ENCODE assay signal across 22 cellular contexts in genomic region chr1:228667224-228667623, GRCh38.
"Had no signal": no experiment of that assay in that cellular context is flagged by ENCODE, and none has a peak within 500 bp of the region (broad histone marks: within the 10 kb centered on the region; RNA-seq: fewer than 3 reads in every experiment).

No MANE protein-coding gene starts in this region.

- ATAC-seq: activated CD4-positive, alpha-beta T cell treated with anti-CD3 and anti-CD28 coated beads for 36 hours; activated CD8-positive, alpha-beta memory T cell treated with anti-CD3 and anti-CD28 coated beads, Interleukin-2, amount 10 ng/mL, durations not matched to agents 7 days and 5 days; activated CD8-positive, alpha-beta T cell treated with anti-CD3 and anti-CD28 coated beads, Interleukin-2, amount 10 ng/mL, durations not matched to agents 7 days and 5 days; heart right ventricle; left lung; lower lobe of right lung; mucosa of descending colon; natural killer cell treated with Interleukin-12 subunit alpha and Interleukin-12 subunit beta and Interleukin-15 and Interleukin-18, amount 100 ng/mL, for 72 hours; right cardiac atrium had no signal

- H3K9me3 ChIP-seq: breast epithelium, left lung, lower lobe of right lung, mucosa of descending colon, spleen, upper lobe of left lung, vagina had no signal

- H3K36me3 ChIP-seq: breast epithelium, heart right ventricle, left lung, lower lobe of right lung, spleen, upper lobe of left lung, vagina had no signal

- H3K27ac Mint-ChIP-seq: activated CD4-positive, alpha-beta T cell treated with anti-CD3 and anti-CD28 coated beads for 36 hours; activated CD8-positive, alpha-beta memory T cell treated with anti-CD3 and anti-CD28 coated beads, Interleukin-2, amount 10 ng/mL, durations not matched to agents 7 days and 5 days; activated CD8-positive, alpha-beta T cell treated with anti-CD3 and anti-CD28 coated beads, Interleukin-2, amount 10 ng/mL, durations not matched to agents 7 days and 5 days; activated naive CD4-positive, alpha-beta T cell treated with anti-CD3 and anti-CD28 coated beads, Interleukin-2, amount 10 ng/mL, durations not matched to agents 7 days and 5 days; natural killer cell treated with Interleukin-12 subunit alpha and Interleukin-12 subunit beta and Interleukin-15 and Interleukin-18, amount 100 ng/mL, for 72 hours; T-helper 2 cell treated with Interferon-gamma antibody and Interleukin-4, amounts not matched to agents 5 μg/mL and 100 μg/mL, for 36 hours had no signal

- H3K9me3 Mint-ChIP-seq: activated naive CD4-positive, alpha-beta T cell treated with anti-CD3 and anti-CD28 coated beads, Interleukin-2, amount 10 ng/mL, durations not matched to agents 7 days and 5 days; natural killer cell treated with Interleukin-12 subunit alpha and Interleukin-12 subunit beta and Interleukin-15 and Interleukin-18, amount 100 ng/mL, for 72 hours; T-helper 2 cell treated with Interferon-gamma antibody and Interleukin-4, amounts not matched to agents 5 μg/mL and 100 μg/mL, for 36 hours had no signal

- H3K4me1 Mint-ChIP-seq: activated CD4-positive, alpha-beta T cell treated with anti-CD3 and anti-CD28 coated beads for 36 hours; activated naive CD4-positive, alpha-beta T cell treated with anti-CD3 and anti-CD28 coated beads, Interleukin-2, amount 10 ng/mL, durations not matched to agents 7 days and 5 days had no signal

- DNase-seq: activated CD4-positive, alpha-beta T cell treated with anti-CD3 and anti-CD28 coated beads for 36 hours; activated CD4-positive, CD25-positive, alpha-beta regulatory T cell; activated CD8-positive, alpha-beta memory T cell treated with anti-CD3 and anti-CD28 coated beads, Interleukin-2, amount 10 ng/mL, durations not matched to agents 7 days and 5 days; activated CD8-positive, alpha-beta T cell treated with anti-CD3 and anti-CD28 coated beads, Interleukin-2, amount 10 ng/mL, durations not matched to agents 7 days and 5 days; activated effector memory CD4-positive, alpha-beta T cell treated with Interleukin-2 at 50 U/mL for 16 hours; activated naive CD4-positive, alpha-beta T cell treated with anti-CD3 and anti-CD28 coated beads, Interleukin-2, amount 10 ng/mL, durations not matched to agents 7 days and 5 days; amniotic stem cell; central memory CD4-positive, alpha-beta T cell; foreskin fibroblast; heart right ventricle; left lung; lower lobe of right lung; mucosa of descending colon; right cardiac atrium; spleen; stimulated activated naive CD4-positive, alpha-beta T cell treated with Interleukin-2 at 50 U/mL for 16 hours; T-helper 1 cell; upper lobe of left lung had no signal

- H3K4me1 ChIP-seq: breast epithelium, lower lobe of right lung, upper lobe of left lung, vagina had no signal

- H3K27me3 ChIP-seq: breast epithelium, spleen, upper lobe of left lung, vagina had no signal

- H3K36me3 Mint-ChIP-seq: activated CD8-positive, alpha-beta memory T cell treated with anti-CD3 and anti-CD28 coated beads, Interleukin-2, amount 10 ng/mL, durations not matched to agents 7 days and 5 days; activated naive CD4-positive, alpha-beta T cell treated with anti-CD3 and anti-CD28 coated beads, Interleukin-2, amount 10 ng/mL, durations not matched to agents 7 days and 5 days; natural killer cell treated with Interleukin-12 subunit alpha and Interleukin-12 subunit beta and Interleukin-15 and Interleukin-18, amount 100 ng/mL, for 72 hours had no signal

- H3K4me3 ChIP-seq: breast epithelium, heart right ventricle, left lung, lower lobe of right lung, mucosa of descending colon, spleen, upper lobe of left lung, vagina had no signal

- H3K4me3 Mint-ChIP-seq: activated CD4-positive, alpha-beta T cell treated with anti-CD3 and anti-CD28 coated beads for 36 hours; activated CD8-positive, alpha-beta memory T cell treated with anti-CD3 and anti-CD28 coated beads, Interleukin-2, amount 10 ng/mL, durations not matched to agents 7 days and 5 days; activated CD8-positive, alpha-beta T cell treated with anti-CD3 and anti-CD28 coated beads, Interleukin-2, amount 10 ng/mL, durations not matched to agents 7 days and 5 days; activated naive CD4-positive, alpha-beta T cell treated with anti-CD3 and anti-CD28 coated beads, Interleukin-2, amount 10 ng/mL, durations not matched to agents 7 days and 5 days; natural killer cell treated with Interleukin-12 subunit alpha and Interleukin-12 subunit beta and Interleukin-15 and Interleukin-18, amount 100 ng/mL, for 72 hours; T-helper 2 cell treated with Interferon-gamma antibody and Interleukin-4, amounts not matched to agents 5 μg/mL and 100 μg/mL, for 36 hours had no signal

- H3K27ac ChIP-seq: breast epithelium, heart right ventricle, left lung, lower lobe of right lung, spleen, upper lobe of left lung, vagina had no signal
